In genomic region chr10:45972106-45972812, GRCh38 we compare ENCODE assay signal across 1 cellular context.
A peak's percentile ranks its signal among the peaks of the same experiment; 100 is the strongest.
TF ChIP-seq lines count a peak whose summit lies in the region.

Gene TIMM23, plus strand, starts transcription at chr10:45972489. Its CDS starts 136 bp downstream, at chr10:45972625.

TF ChIP-seq in endothelial cell of umbilical vein, 7 proteins besides CTCF, POLR2A, EP300 and RAD21:
- peak; percentile 52 for TF ChIP-seq POLR2AphosphoS5 (IDR thresholded peaks at IDR 0.05; ENCODE audit: insufficient read depth, low read depth, low read length)
